Comparison of ENCODE assay signal across 2 cellular contexts in the genomic region with DNA sequence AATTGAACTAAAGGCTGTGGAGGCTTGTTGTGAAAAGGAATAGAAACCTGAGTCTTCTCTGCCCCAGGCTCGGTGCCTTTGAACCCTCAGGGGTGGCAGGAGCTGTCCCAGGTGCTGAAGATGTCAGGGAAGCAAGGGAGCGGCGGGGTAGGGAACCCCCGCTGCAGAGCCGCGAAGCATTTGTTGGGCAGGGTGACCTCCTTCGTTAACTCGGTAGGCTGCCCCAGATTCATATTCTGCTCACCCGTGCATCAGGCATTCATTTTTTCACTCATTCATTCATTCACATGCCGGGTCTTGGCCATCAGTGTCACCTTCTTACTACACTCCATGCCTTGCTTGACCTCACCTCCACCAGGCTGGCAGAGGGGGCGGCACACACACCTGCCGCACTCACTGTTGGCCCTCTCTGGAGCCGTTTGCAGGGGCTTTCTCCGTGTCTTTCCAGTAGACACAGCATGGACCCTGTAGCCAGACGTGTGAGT.
TF ChIP-seq lines count a peak whose summit lies in the region.

No MANE protein-coding gene starts in this region.

TF ChIP-seq in HCT116, 20 proteins besides CTCF, POLR2A, EP300 and RAD21 (continued from another document):
- TF ChIP-seq, protein P1, sequence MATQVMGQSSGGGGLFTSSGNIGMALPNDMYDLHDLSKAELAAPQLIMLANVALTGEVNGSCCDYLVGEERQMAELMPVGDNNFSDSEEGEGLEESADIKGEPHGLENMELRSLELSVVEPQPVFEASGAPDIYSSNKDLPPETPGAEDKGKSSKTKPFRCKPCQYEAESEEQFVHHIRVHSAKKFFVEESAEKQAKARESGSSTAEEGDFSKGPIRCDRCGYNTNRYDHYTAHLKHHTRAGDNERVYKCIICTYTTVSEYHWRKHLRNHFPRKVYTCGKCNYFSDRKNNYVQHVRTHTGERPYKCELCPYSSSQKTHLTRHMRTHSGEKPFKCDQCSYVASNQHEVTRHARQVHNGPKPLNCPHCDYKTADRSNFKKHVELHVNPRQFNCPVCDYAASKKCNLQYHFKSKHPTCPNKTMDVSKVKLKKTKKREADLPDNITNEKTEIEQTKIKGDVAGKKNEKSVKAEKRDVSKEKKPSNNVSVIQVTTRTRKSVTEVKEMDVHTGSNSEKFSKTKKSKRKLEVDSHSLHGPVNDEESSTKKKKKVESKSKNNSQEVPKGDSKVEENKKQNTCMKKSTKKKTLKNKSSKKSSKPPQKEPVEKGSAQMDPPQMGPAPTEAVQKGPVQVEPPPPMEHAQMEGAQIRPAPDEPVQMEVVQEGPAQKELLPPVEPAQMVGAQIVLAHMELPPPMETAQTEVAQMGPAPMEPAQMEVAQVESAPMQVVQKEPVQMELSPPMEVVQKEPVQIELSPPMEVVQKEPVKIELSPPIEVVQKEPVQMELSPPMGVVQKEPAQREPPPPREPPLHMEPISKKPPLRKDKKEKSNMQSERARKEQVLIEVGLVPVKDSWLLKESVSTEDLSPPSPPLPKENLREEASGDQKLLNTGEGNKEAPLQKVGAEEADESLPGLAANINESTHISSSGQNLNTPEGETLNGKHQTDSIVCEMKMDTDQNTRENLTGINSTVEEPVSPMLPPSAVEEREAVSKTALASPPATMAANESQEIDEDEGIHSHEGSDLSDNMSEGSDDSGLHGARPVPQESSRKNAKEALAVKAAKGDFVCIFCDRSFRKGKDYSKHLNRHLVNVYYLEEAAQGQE (IDR thresholded peaks at IDR 0.05; ENCODE audit: low read depth) = peak; percentile 75

TF ChIP-seq in K562, 482 proteins besides CTCF, POLR2A, EP300 and RAD21:
- TF ChIP-seq, protein P2, sequence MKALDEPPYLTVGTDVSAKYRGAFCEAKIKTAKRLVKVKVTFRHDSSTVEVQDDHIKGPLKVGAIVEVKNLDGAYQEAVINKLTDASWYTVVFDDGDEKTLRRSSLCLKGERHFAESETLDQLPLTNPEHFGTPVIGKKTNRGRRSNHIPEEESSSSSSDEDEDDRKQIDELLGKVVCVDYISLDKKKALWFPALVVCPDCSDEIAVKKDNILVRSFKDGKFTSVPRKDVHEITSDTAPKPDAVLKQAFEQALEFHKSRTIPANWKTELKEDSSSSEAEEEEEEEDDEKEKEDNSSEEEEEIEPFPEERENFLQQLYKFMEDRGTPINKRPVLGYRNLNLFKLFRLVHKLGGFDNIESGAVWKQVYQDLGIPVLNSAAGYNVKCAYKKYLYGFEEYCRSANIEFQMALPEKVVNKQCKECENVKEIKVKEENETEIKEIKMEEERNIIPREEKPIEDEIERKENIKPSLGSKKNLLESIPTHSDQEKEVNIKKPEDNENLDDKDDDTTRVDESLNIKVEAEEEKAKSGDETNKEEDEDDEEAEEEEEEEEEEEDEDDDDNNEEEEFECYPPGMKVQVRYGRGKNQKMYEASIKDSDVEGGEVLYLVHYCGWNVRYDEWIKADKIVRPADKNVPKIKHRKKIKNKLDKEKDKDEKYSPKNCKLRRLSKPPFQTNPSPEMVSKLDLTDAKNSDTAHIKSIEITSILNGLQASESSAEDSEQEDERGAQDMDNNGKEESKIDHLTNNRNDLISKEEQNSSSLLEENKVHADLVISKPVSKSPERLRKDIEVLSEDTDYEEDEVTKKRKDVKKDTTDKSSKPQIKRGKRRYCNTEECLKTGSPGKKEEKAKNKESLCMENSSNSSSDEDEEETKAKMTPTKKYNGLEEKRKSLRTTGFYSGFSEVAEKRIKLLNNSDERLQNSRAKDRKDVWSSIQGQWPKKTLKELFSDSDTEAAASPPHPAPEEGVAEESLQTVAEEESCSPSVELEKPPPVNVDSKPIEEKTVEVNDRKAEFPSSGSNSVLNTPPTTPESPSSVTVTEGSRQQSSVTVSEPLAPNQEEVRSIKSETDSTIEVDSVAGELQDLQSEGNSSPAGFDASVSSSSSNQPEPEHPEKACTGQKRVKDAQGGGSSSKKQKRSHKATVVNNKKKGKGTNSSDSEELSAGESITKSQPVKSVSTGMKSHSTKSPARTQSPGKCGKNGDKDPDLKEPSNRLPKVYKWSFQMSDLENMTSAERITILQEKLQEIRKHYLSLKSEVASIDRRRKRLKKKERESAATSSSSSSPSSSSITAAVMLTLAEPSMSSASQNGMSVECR (CRISPR knock-in tag; IDR thresholded peaks at IDR 0.05) = no peak
- TF ChIP-seq EHMT2 (IDR thresholded peaks at IDR 0.05) (peak; percentile 90), MIER1 (IDR thresholded peaks at IDR 0.05; ENCODE audit: low read depth) (peak; percentile 84), ELF4 (CRISPR knock-in tag; IDR thresholded peaks at IDR 0.05) (no peak)
- TF ChIP-seq, protein P1 (CRISPR knock-in tag; IDR thresholded peaks at IDR 0.05; ENCODE audit: low read depth) = peak; percentile 90
TF ChIP-seq in K562: peak in this region for 3.
